ENCODE assay signal across 8 cellular contexts in the genomic region with DNA sequence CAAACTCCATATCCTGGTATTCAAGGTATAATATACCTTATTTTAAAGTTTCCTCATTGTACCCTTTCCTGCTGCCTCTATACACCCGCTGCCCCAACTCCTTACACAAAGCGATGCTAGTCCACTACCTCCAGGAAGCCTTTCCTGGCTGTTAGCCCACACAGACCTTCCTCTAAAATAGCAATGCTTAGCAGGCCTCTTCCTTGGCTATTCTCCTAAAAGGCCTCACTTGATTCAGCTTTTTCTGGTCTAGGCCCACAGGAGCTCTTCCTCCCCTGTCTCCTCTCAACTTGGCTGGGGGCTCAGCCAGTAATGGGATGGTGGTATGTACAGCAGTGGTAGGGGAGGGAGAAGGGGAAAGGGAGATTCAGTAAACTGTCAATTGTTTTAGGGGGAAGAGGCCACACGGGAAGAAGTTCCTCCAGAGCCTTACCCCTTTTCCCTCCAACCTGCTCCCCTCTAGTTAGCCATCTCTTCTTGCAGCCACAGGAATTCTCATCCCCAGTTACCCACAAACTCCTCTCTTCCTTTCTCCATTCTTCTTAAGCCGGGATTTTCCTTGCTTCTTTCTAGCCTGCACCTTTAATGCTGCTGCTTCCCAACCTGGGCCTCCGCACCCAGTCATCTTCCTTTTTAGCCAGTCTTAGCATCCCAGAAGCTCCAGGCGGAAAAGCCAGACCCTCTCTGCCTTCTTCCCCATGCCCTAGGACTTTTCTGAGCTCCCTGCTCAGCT. TPM values are rescaled to one million over a fixed set of nuclear protein-coding genes. Genes with fewer than 3 reads are reported as not detected.
A peak's percentile ranks its signal among the peaks of the same experiment; 100 is the strongest.
DNase-seq lines count a peak whose midpoint lies in the region; ATAC-seq, FAIRE-seq and TF ChIP-seq lines count a peak whose summit lies in the region.

No MANE protein-coding gene starts in this region.

- CTCF ChIA-PET in CD8-positive, alpha-beta T cell (lab: Charles Lee) = no interaction called here
- CTCF ChIA-PET in PC-9 (lab: Charles Lee) = interaction anchor here (0.6 kb wide), 1 partner anchor 63 kb away, joined by 3 read pairs; no protein-coding TSS in a partner anchor
- CTCF ChIA-PET in endothelial cell of umbilical vein (lab: Charles Lee) = interaction anchor here (1.6 kb wide), 1 partner anchor 146 kb away, joined by 3 read pairs; no protein-coding TSS in a partner anchor

- no peaks in the 10 kb centered on the region for H3K9me2 ChIP-seq in PC-9 (ENCODE audit: insufficient read depth)

- no peak overlapping the region for H3K14ac ChIP-seq in neuronal stem cell (ENCODE audit: low read length)

- no peak overlapping the region for H4K91ac ChIP-seq in neuronal stem cell (ENCODE audit: low read depth, low read length, poor library complexity)

- H3K4me2 ChIP-seq in PC-9 = peak overlapping the region; percentile 98
- peak overlapping the region; percentile 94 for H3K4me2 ChIP-seq in endothelial cell of umbilical vein (ENCODE audit: insufficient read depth, low read length)
- peak overlapping the region; percentile 98 for H3K4me2 ChIP-seq in neuronal stem cell (ENCODE audit: insufficient read depth, low read length, poor library complexity, severe bottlenecking)

- H4K8ac ChIP-seq in neuronal stem cell (ENCODE audit: low read depth, low read length) = no peak overlapping the region

- H3K36me3 Mint-ChIP-seq in CD8-positive, alpha-beta T cell = peaks cover 34% of the 10 kb centered on the region

- no peak overlapping the region for H2BK12ac ChIP-seq in neuronal stem cell (ENCODE audit: low read length)

- no peaks in the 10 kb centered on the region; the same call in 1 of the 2 replicates for H3F3A ChIP-seq in PC-9 (ENCODE audit: insufficient read depth, low read depth)

- dilution Hi-C loops in endothelial cell of umbilical vein (cut with MboI; ENCODE audit: extremely low pct_ligation_motif_present, low sequenced_read_pairs) = no loop called here

- no peaks in the 10 kb centered on the region for H3K9me1 ChIP-seq in endothelial cell of umbilical vein (replicated peaks; ENCODE audit: control insufficient read depth, extremely low read depth, insufficient read depth, low read length)

- H3K27me3 ChIP-seq in CD8-positive, alpha-beta T cell (ENCODE audit: insufficient read depth, low read length) = no peaks in the 10 kb centered on the region
- no peaks in the 10 kb centered on the region for H3K27me3 ChIP-seq in PC-9 (ENCODE audit: insufficient read depth, low read depth)
- no peaks in the 10 kb centered on the region for H3K27me3 ChIP-seq in endothelial cell of umbilical vein (ENCODE audit: control insufficient read depth in 2 of 2, insufficient read depth in 2 of 2, low read length in 2 of 2)
- H3K27me3 ChIP-seq in neuronal stem cell (ENCODE audit: control insufficient read depth in 3 of 3, insufficient read depth in 3 of 3, low read depth in 1 of 3, low read length in 3 of 3) = no peaks in the 10 kb centered on the region

- H2BK5ac ChIP-seq in neuronal stem cell (ENCODE audit: low read length) = peak overlapping the region; percentile 98

- peaks cover 13% of the 10 kb centered on the region for H3K36me3 ChIP-seq in CD8-positive, alpha-beta T cell (ENCODE audit: insufficient read depth, low read length)
- H3K36me3 ChIP-seq in PC-9 (ENCODE audit: low read depth) (peaks cover 23% of the 10 kb centered on the region), endothelial cell of umbilical vein (ENCODE audit: control insufficient read depth in 2 of 2, extremely low read depth in 1 of 2, insufficient read depth in 2 of 2, low read length in 2 of 2) (peaks cover 12 to 13% of the 10 kb centered on the region in 2 experiments), neuronal stem cell (replicated peaks in 1 of 2; ENCODE audit: control insufficient read depth in 2 of 2, insufficient read depth in 2 of 2, low read length in 2 of 2) (peaks cover 9 to 32% of the 10 kb centered on the region in 2 donors)

- no peak overlapping the region for H3K4ac ChIP-seq in neuronal stem cell (ENCODE audit: low read length)

- H3K27ac Mint-ChIP-seq in CD8-positive, alpha-beta T cell = peak overlapping the region; percentile 77

- peaks cover 27% of the 10 kb centered on the region for H3K4me1 ChIP-seq in CD8-positive, alpha-beta T cell (ENCODE audit: insufficient read depth, low read length)
- H3K4me1 ChIP-seq in PC-9 (replicated peaks; ENCODE audit: insufficient read depth) (peaks cover 19% of the 10 kb centered on the region), endothelial cell of umbilical vein (ENCODE audit: control insufficient read depth, extremely low read depth, insufficient read depth, low read length) (peaks cover 20% of the 10 kb centered on the region), neuronal stem cell (ENCODE audit: control insufficient read depth in 2 of 2, insufficient read depth in 1 of 2, low read depth in 1 of 2, low read length in 2 of 2) (peaks cover 10 to 12% of the 10 kb centered on the region in 2 donors)

- peak overlapping the region; percentile 98 for H3K18ac ChIP-seq in neuronal stem cell (ENCODE audit: low read length)

- intact Hi-C loops in CD8-positive, alpha-beta T cell (cut with DNase I, micrococcal nuclease) = loop anchor here (5.0 kb wide), 2 partner anchors 104 to 614 kb away; a partner anchor contains a TSS
- intact Hi-C loops in PC-9 (cut with micrococcal nuclease; ENCODE audit: unreplicated experiment) (no loop called here), endothelial cell of umbilical vein (cut with micrococcal nuclease) (loop anchor here (5.0 kb wide), 1 partner anchor 169 kb away; a partner anchor contains a TSS)

- peak overlapping the region; percentile 44 for H2AK5ac ChIP-seq in neuronal stem cell (ENCODE audit: low read depth, low read length)

- H3K9me3 ChIP-seq in CD8-positive, alpha-beta T cell (ENCODE audit: low read length) = no peaks in the 10 kb centered on the region
- H3K9me3 ChIP-seq in PC-9 (ENCODE audit: insufficient read depth, low read depth) = no peaks in the 10 kb centered on the region
- H3K9me3 ChIP-seq in endothelial cell of umbilical vein (replicated peaks; ENCODE audit: control insufficient read depth, insufficient read depth, low read length) = no peaks in the 10 kb centered on the region
- H3K9me3 ChIP-seq in neuronal stem cell (replicated peaks in 1 of 2; ENCODE audit: control insufficient read depth in 2 of 2, insufficient read depth in 1 of 2, low read depth in 1 of 2, low read length in 2 of 2) = no peaks in the 10 kb centered on the region

- no peaks in the 10 kb centered on the region for H3K27me3 Mint-ChIP-seq in CD8-positive, alpha-beta T cell (ENCODE audit: low read depth)

- TF ChIP-seq POLR2A in endothelial cell of umbilical vein (IDR thresholded peaks at IDR 0.05; ENCODE audit: low read depth, low read length) = no peak

- FAIRE-seq in endothelial cell of umbilical vein (lab: Jason Lieb, UNC) = peak; percentile 60

- peak overlapping the region; percentile 97 for H3K9ac ChIP-seq in endothelial cell of umbilical vein (replicated peaks; ENCODE audit: extremely low read depth, insufficient read depth, low read length)
- H3K9ac ChIP-seq in neuronal stem cell (ENCODE audit: low read depth, low read length, poor library complexity) = peak overlapping the region; percentile 98

- H3K9me3 Mint-ChIP-seq in CD8-positive, alpha-beta T cell = no peaks in the 10 kb centered on the region

- no peak overlapping the region for H2BK15ac ChIP-seq in neuronal stem cell (ENCODE audit: low read length)

- BruUV-seq in PC-9 (replicated peaks; lab: Mats Ljungman, UMichigan) (no TSS peak), endothelial cell of umbilical vein (replicated peaks; lab: Mats Ljungman, UMichigan) (no TSS peak)

- no peak for TF ChIP-seq CTCF in CD8-positive, alpha-beta T cell (IDR thresholded peaks at IDR 0.05)
- TF ChIP-seq CTCF in PC-9 (conservative IDR thresholded peaks at IDR 0.05) (no peak), endothelial cell of umbilical vein (IDR thresholded peaks at IDR 0.05; ENCODE audit: extremely low read depth in 1 of 2, insufficient read depth in 1 of 2, low read depth in 1 of 2, low read length in 2 of 2) (no peak)

- peak overlapping the region; percentile 4 for H2BK120ac ChIP-seq in neuronal stem cell (ENCODE audit: low read depth, low read length)

- no CpG with 5 or more reads among the region's 6 CpGs for WGBS in neuronal stem cell (ENCODE audit: extremely low coverage in 2 of 2, insufficient read length in 2 of 2, insufficient replicate concordance in 1 of 2), 2 donors

- peaks cover 35% of the 10 kb centered on the region for H3K4me1 Mint-ChIP-seq in CD8-positive, alpha-beta T cell (ENCODE audit: low read depth)

- ATAC-seq in CD8-positive, alpha-beta T cell = no peak
- no peak for ATAC-seq in GM18511 (IDR thresholded peaks at IDR 0.05; ENCODE audit: unreplicated experiment)

- H2AFZ ChIP-seq in PC-9 (no peak overlapping the region), endothelial cell of umbilical vein (ENCODE audit: low read depth, low read length) (no peak overlapping the region), neuronal stem cell (ENCODE audit: low read length) (peak overlapping the region; percentile 86)

- POLR2A ChIA-PET in CD8-positive, alpha-beta T cell (lab: Charles Lee) = no interaction called here
- POLR2A ChIA-PET in PC-9 (lab: Charles Lee; ENCODE audit: unreplicated experiment) = interaction anchor here (0.6 kb wide), 2 partner anchors 52 to 820 kb away, joined by 3 to 6 read pairs; no protein-coding TSS in a partner anchor
- POLR2A ChIA-PET in endothelial cell of umbilical vein (lab: Charles Lee) = no interaction called here

- H3K23ac ChIP-seq in neuronal stem cell (ENCODE audit: low read depth, low read length, poor library complexity) = no peak overlapping the region

- no peak for DNase-seq in CD8-positive, alpha-beta T cell
- DNase-seq in PC-9 = no peak
- DNase-seq in endothelial cell of umbilical vein (ENCODE audit: low read depth, low spot score) = peak; percentile 59
- DNase-seq in neuronal stem cell (ENCODE audit: low spot score) = no peak
- DNase-seq in DMS53 (lab: John Stamatoyannopoulos, UW) = no peak
- no peak for DNase-seq in cerebellar cortex (ENCODE audit: low spot score)
- DNase-seq in putamen (ENCODE audit: low spot score) = no peak

- no peak overlapping the region for H3K27ac ChIP-seq in CD8-positive, alpha-beta T cell (ENCODE audit: low read depth, low read length)
- H3K27ac ChIP-seq in PC-9 (peak overlapping the region; percentile 87; the same call in 1 of the 2 replicates), endothelial cell of umbilical vein (ENCODE audit: insufficient read depth, low read depth, low read length) (peak overlapping the region; percentile 81), neuronal stem cell (replicated peaks; ENCODE audit: low read length) (peak overlapping the region; percentile 86)

- H4K20me1 ChIP-seq in PC-9 (ENCODE audit: insufficient read depth) = peaks cover 21% of the 10 kb centered on the region
- H4K20me1 ChIP-seq in endothelial cell of umbilical vein (replicated peaks; ENCODE audit: control insufficient read depth, extremely low read depth, insufficient read depth, low read length) = no peaks in the 10 kb centered on the region

- H3K4me3 ChIP-seq in CD8-positive, alpha-beta T cell (ENCODE audit: low read depth, low read length) = peak overlapping the region; percentile 88
- H3K4me3 ChIP-seq in PC-9 (peak overlapping the region; percentile 95), endothelial cell of umbilical vein (replicated peaks in 1 of 3; ENCODE audit: insufficient read depth in 1 of 3, low read depth in 1 of 3, low read length in 3 of 3) (peak overlapping the region; percentile 73 to 94 (median 84)), neuronal stem cell (ENCODE audit: low read length in 2 of 2) (peak overlapping the region; percentile 87 to 93)

- H3K79me2 ChIP-seq in PC-9 (ENCODE audit: low read depth) (peaks cover 71% of the 10 kb centered on the region), endothelial cell of umbilical vein (ENCODE audit: control insufficient read depth, insufficient read depth, low read length) (peaks cover 71% of the 10 kb centered on the region)

- H3K79me1 ChIP-seq in neuronal stem cell (ENCODE audit: low read depth, low read length) = peaks cover 6% of the 10 kb centered on the region

- peak overlapping the region; percentile 97 for H3K4me3 Mint-ChIP-seq in CD8-positive, alpha-beta T cell

RNA-seq across cellular contexts. Expression of a gene that starts 2.6 kb away (rescaled TPM):
- 10 to 100 TPM; 25.5 to 27.1 TPM for total RNA-seq in CD8-positive, alpha-beta T cell
- total RNA-seq in PC-9 (2021) (65.9 and 66.3 TPM in 2 replicates), endothelial cell of umbilical vein (69.2 and 71.5 TPM in 2 replicates)
- polyA plus RNA-seq in endothelial cell of umbilical vein = 91.1 and 105 TPM in 2 replicates
- 59.8 and 67.0 TPM in 2 replicates for polyA plus RNA-seq in endothelial cell of umbilical vein (2011; cell fraction: cytosol; rRNA removed)
- polyA plus RNA-seq in endothelial cell of umbilical vein (2011; cell fraction: nucleus; rRNA removed) = 69.0 and 77.6 TPM in 2 replicates
- polyA plus RNA-seq in endothelial cell of umbilical vein (2012) = 39.1 and 42.6 TPM in 2 replicates
- 72.8 and 83.3 TPM in 2 replicates for polyA minus RNA-seq in endothelial cell of umbilical vein
- polyA minus RNA-seq in endothelial cell of umbilical vein (2011; cell fraction: cytosol; rRNA and poly(A)+ RNA removed) = 23.8 TPM
- 33.7 and 35.5 TPM in 2 replicates for polyA minus RNA-seq in endothelial cell of umbilical vein (2011; cell fraction: nucleus; rRNA and poly(A)+ RNA removed)
- 39.1 TPM for polyA plus RNA-seq in neuronal stem cell (2013, experiment 1 of 2)
- 39.3 TPM for polyA plus RNA-seq in neuronal stem cell (2013, experiment 2 of 2)

RNA-seq across cellular contexts. Expression of a gene that starts 2.7 kb away (rescaled TPM):
- 100 to 1,000 TPM; 100 to 118 TPM for total RNA-seq in CD8-positive, alpha-beta T cell
- total RNA-seq in PC-9 (2021) (457 and 551 TPM in 2 replicates), endothelial cell of umbilical vein (253 and 266 TPM in 2 replicates)
- 301 and 527 TPM in 2 replicates for polyA plus RNA-seq in endothelial cell of umbilical vein
- polyA plus RNA-seq in endothelial cell of umbilical vein (2011; cell fraction: cytosol; rRNA removed) = 534 and 807 TPM in 2 replicates
- polyA plus RNA-seq in endothelial cell of umbilical vein (2011; cell fraction: nucleus; rRNA removed) = 114 and 186 TPM in 2 replicates
- polyA plus RNA-seq in endothelial cell of umbilical vein (2012) = 469 and 481 TPM in 2 replicates
- 87.2 and 124 TPM in 2 replicates for polyA minus RNA-seq in endothelial cell of umbilical vein
- 101 TPM for polyA minus RNA-seq in endothelial cell of umbilical vein (2011; cell fraction: cytosol; rRNA and poly(A)+ RNA removed)
- 18.5 and 23.9 TPM in 2 replicates for polyA minus RNA-seq in endothelial cell of umbilical vein (2011; cell fraction: nucleus; rRNA and poly(A)+ RNA removed)
- 600 TPM for polyA plus RNA-seq in neuronal stem cell (2013, experiment 1 of 2)
- 598 TPM for polyA plus RNA-seq in neuronal stem cell (2013, experiment 2 of 2)

RNA-seq across cellular contexts. Expression of a gene that starts 39.8 kb away (rescaled TPM):
- total RNA-seq in CD8-positive, alpha-beta T cell = 10 to 100 TPM; 31.0 to 35.0 TPM
- total RNA-seq in PC-9 (2021) (31.7 and 33.9 TPM in 2 replicates), endothelial cell of umbilical vein (21.6 and 22.4 TPM in 2 replicates)
- 18.6 and 23.4 TPM in 2 replicates for polyA plus RNA-seq in endothelial cell of umbilical vein
- 20.7 and 20.8 TPM in 2 replicates for polyA plus RNA-seq in endothelial cell of umbilical vein (2011; cell fraction: cytosol; rRNA removed)
- 25.0 and 31.0 TPM in 2 replicates for polyA plus RNA-seq in endothelial cell of umbilical vein (2011; cell fraction: nucleus; rRNA removed)
- polyA plus RNA-seq in endothelial cell of umbilical vein (2012) = 12.3 and 15.8 TPM in 2 replicates
- 70.7 and 96.9 TPM in 2 replicates for polyA minus RNA-seq in endothelial cell of umbilical vein
- polyA minus RNA-seq in endothelial cell of umbilical vein (2011; cell fraction: cytosol; rRNA and poly(A)+ RNA removed) = 37.4 TPM
- polyA minus RNA-seq in endothelial cell of umbilical vein (2011; cell fraction: nucleus; rRNA and poly(A)+ RNA removed) = 21.6 and 35.3 TPM in 2 replicates
- polyA plus RNA-seq in neuronal stem cell (2013, experiment 1 of 2) = 11.7 TPM
- 12.8 TPM for polyA plus RNA-seq in neuronal stem cell (2013, experiment 2 of 2)

RNA-seq across cellular contexts. Expression of a gene that starts 53.3 kb away (rescaled TPM):
- 1 to 10 TPM in 1 of 2 experiments, under 1 TPM in 1; 0.56 to 1.4 TPM for total RNA-seq in CD8-positive, alpha-beta T cell
- total RNA-seq in PC-9 (2021) (44.8 and 56.4 TPM in 2 replicates), endothelial cell of umbilical vein (18.9 and 19.7 TPM in 2 replicates)
- polyA plus RNA-seq in endothelial cell of umbilical vein = 10.1 and 10.5 TPM in 2 replicates
- polyA plus RNA-seq in endothelial cell of umbilical vein (2011; cell fraction: cytosol; rRNA removed) = 9.2 and 11.2 TPM in 2 replicates
- polyA plus RNA-seq in endothelial cell of umbilical vein (2011; cell fraction: nucleus; rRNA removed) = 37.7 and 44.9 TPM in 2 replicates
- polyA plus RNA-seq in endothelial cell of umbilical vein (2012) = 4.3 and 9.1 TPM in 2 replicates
- 10.8 and 12.5 TPM in 2 replicates for polyA minus RNA-seq in endothelial cell of umbilical vein
- 17.1 TPM for polyA minus RNA-seq in endothelial cell of umbilical vein (2011; cell fraction: cytosol; rRNA and poly(A)+ RNA removed)
- polyA minus RNA-seq in endothelial cell of umbilical vein (2011; cell fraction: nucleus; rRNA and poly(A)+ RNA removed) = 6.5 and 17.4 TPM in 2 replicates
- 16.4 TPM for polyA plus RNA-seq in neuronal stem cell (2013, experiment 1 of 2)
- polyA plus RNA-seq in neuronal stem cell (2013, experiment 2 of 2) = 16.6 TPM
